Comparison of ENCODE assay signal across 8 cellular contexts in genomic region chr12:96193725-96194571, GRCh38. TPM values are rescaled to one million over a fixed set of nuclear protein-coding genes. Genes with fewer than 3 reads are reported as not detected.
DNase-seq lines count a peak whose midpoint lies in the region; ATAC-seq and TF ChIP-seq lines count a peak whose summit lies in the region.

TSS of gene ELK3 (plus strand) at chr12:96194375.

- H3K4me3 ChIP-seq in Peyer's patch (peak within 1 kb of the TSS; percentile 76 to 91 (median 82)), tibial nerve (peak within 1 kb of the TSS; percentile 51 to 83 (median 72))

- no peaks in the 10 kb centered on the region for H3K36me3 ChIP-seq in Peyer's patch
- no peaks in the 10 kb centered on the region for H3K36me3 ChIP-seq in tibial nerve

- peak; percentile 71 to 89 (median 81) for DNase-seq in Peyer's patch
- peak; percentile 56 for DNase-seq in activated effector memory CD4-positive, alpha-beta T cell treated with Interleukin-2 at 50 U/mL for 16 hours
- DNase-seq in fibroblast of peridontal ligament (ENCODE audit: extremely low read depth): peak; percentile 61
- peak; percentile 29 to 67 (median 50) for DNase-seq in naive thymus-derived CD8-positive, alpha-beta T cell
- DNase-seq in tibial nerve (ENCODE audit: low spot score in 2 of 2): peak; percentile 36 to 48

- H3K4me1 ChIP-seq in Peyer's patch: peaks cover 0 to 19% (median 7%) of the 10 kb centered on the region in 4 donors
- peaks cover 0 to 40% (median 16%) of the 10 kb centered on the region in 4 donors for H3K4me1 ChIP-seq in tibial nerve

- H3K9me3 ChIP-seq in Peyer's patch (no peaks in the 10 kb centered on the region), tibial nerve (no peaks in the 10 kb centered on the region)

- WGBS in tibial nerve, 2 donors: 5 to 8% methylated on average over 33 to 37 of the region's 75 CpGs

- no peaks in the 10 kb centered on the region for H3K9me3 Mint-ChIP-seq in naive thymus-derived CD8-positive, alpha-beta T cell

- peak within 1 kb of the TSS; percentile 94 to 99 (median 98) for H3K4me3 Mint-ChIP-seq in naive thymus-derived CD8-positive, alpha-beta T cell

- ATAC-seq in GM19351 (IDR thresholded peaks at IDR 0.05; ENCODE audit: unreplicated experiment): peak; percentile 47
- peak; percentile 35 for ATAC-seq in HG03558 (IDR thresholded peaks at IDR 0.05; ENCODE audit: extremely low read depth, unreplicated experiment)
- peak; percentile 48 to 53 for ATAC-seq in naive thymus-derived CD8-positive, alpha-beta T cell

- H3K27me3 ChIP-seq in Peyer's patch (no peaks in the 10 kb centered on the region), tibial nerve (no peaks in the 10 kb centered on the region)

- peak in 1 of 2 donors; percentile 17 for TF ChIP-seq POLR2A in Peyer's patch (IDR thresholded peaks at IDR 0.05)
- no peak for TF ChIP-seq POLR2A in tibial nerve (IDR thresholded peaks at IDR 0.05)

- H3K36me3 Mint-ChIP-seq in naive thymus-derived CD8-positive, alpha-beta T cell: no peaks in the 10 kb centered on the region

- H3K27ac ChIP-seq in C4-2B (peak within 1 kb of the TSS; percentile 60), Peyer's patch (peak within 1 kb of the TSS; percentile 76 to 93 (median 82)), tibial nerve (peak within 1 kb of the TSS; percentile 31 to 91 (median 84))

- peak in 1 of 2 donors; percentile 21 for TF ChIP-seq EP300 in tibial nerve (IDR thresholded peaks at IDR 0.05)

- H3K27ac Mint-ChIP-seq in naive thymus-derived CD8-positive, alpha-beta T cell: peak within 1 kb of the TSS; percentile 94 to 100 (median 98)

- TF ChIP-seq CTCF in C4-2B (conservative IDR thresholded peaks at IDR 0.05) (no peak), Peyer's patch (IDR thresholded peaks at IDR 0.05) (no peak), tibial nerve (IDR thresholded peaks at IDR 0.05) (no peak)

- H3K4me1 Mint-ChIP-seq in naive thymus-derived CD8-positive, alpha-beta T cell: peaks cover 14 to 60% (median 52%) of the 10 kb centered on the region in 4 donors

- POLR2A ChIA-PET in naive thymus-derived CD8-positive, alpha-beta T cell (lab: Charles Lee): interaction anchor here (0.9 to 2.3 kb wide), 3 partner anchors 18 to 206 kb away, joined by 4 to 28 read pairs (median 8); partner anchors contain the start of gene CDK17

- H3K27me3 Mint-ChIP-seq in naive thymus-derived CD8-positive, alpha-beta T cell: no peaks in the 10 kb centered on the region

RNA-seq across cellular contexts. Expression of gene ELK3, which starts in this region (rescaled TPM):
- total RNA-seq in Peyer's patch (10 to 100 TPM in 2 of 4 donors, 1 to 10 TPM in 2; 5.1 to 23.9 (median 9.4) TPM), tibial nerve (10 to 100 TPM in 3 of 4 donors, 1 to 10 TPM in 1; 9.4 to 28.6 (median 17.7) TPM)
- total RNA-seq in naive thymus-derived CD8-positive, alpha-beta T cell: 10 to 100 TPM; 44.0 to 46.1 TPM
- polyA plus RNA-seq in naive thymus-derived CD8-positive, alpha-beta T cell: 10 to 100 TPM in 1 of 3 donors, 1 to 10 TPM in 2; 7.5 to 18.9 (median 8.9) TPM

Comparison
In these comparisons a context has a peak if more than half of its experiments do, and no peak if none do; other contexts are left out.
1. Peak in every context shown above with its lines: DNase-seq, ATAC-seq, H3K4me3 ChIP-seq and H3K27ac ChIP-seq.